Comparison of ENCODE assay signal across 17 cellular contexts in genomic region chr17:5951912-5952311, GRCh38.
DNase-seq lines count a peak whose midpoint lies in the region; ATAC-seq and TF ChIP-seq lines count a peak whose summit lies in the region.
"Had no signal": no experiment of that assay in that cellular context is flagged by ENCODE, and none has a peak within 500 bp of the region (broad histone marks: within the 10 kb centered on the region; RNA-seq: fewer than 3 reads in every experiment).

No MANE protein-coding gene starts in this region.

- intact Hi-C loops in left colon (cut with DNase I, micrococcal nuclease), result no loop called here

- H3K27ac Mint-ChIP-seq in neural crest cell (ENCODE audit: unreplicated experiment), result peak overlapping the region; percentile 46
- H3K27ac Mint-ChIP-seq: B cell; CD4-positive, alpha-beta T cell; CD8-positive, alpha-beta T cell had no signal

- H3K4me3 ChIP-seq in WERI-Rb-1 (ENCODE audit: low read depth, low read length), result no peak overlapping the region
- H3K4me3 ChIP-seq: A549; BLaER1 treated with 17β-estradiol and CSF1 and Interleukin-3, amounts not matched to agents 10 nM and 100 nM had no signal

- no peaks in the 10 kb centered on the region for H3K27me3 ChIP-seq in WERI-Rb-1 (ENCODE audit: insufficient read depth, low read depth, severe bottlenecking)
- H3K27me3 ChIP-seq: BLaER1 treated with 17β-estradiol and CSF1 and Interleukin-3, amounts not matched to agents 10 nM and 100 nM had no signal

- peak overlapping the region; percentile 87 for H3K27ac ChIP-seq in WERI-Rb-1
- H3K27ac ChIP-seq: 22Rv1; A549; BLaER1 treated with 17β-estradiol and CSF1 and Interleukin-3, amounts not matched to agents 10 nM and 100 nM; C4-2B had no signal

- ATAC-seq in left colon (peak; percentile 90), GM21529 (IDR thresholded peaks at IDR 0.05; ENCODE audit: unreplicated experiment) (no peak)
- ATAC-seq: A549; CD8-positive, alpha-beta T cell had no signal

- H3K27me3 Mint-ChIP-seq in neural crest cell (ENCODE audit: low read depth), result peaks cover 8% of the 10 kb centered on the region

- peaks cover 6% of the 10 kb centered on the region for H3K4me1 Mint-ChIP-seq in neural crest cell
- H3K4me1 Mint-ChIP-seq: B cell had no signal

- no peak for TF ChIP-seq CTCF in WERI-Rb-1 (IDR thresholded peaks at IDR 0.05; ENCODE audit: low read depth, low read length)
- TF ChIP-seq CTCF in neural crest cell (conservative IDR thresholded peaks at IDR 0.05), result no peak

- H3K9me3 Mint-ChIP-seq in neural crest cell, result peaks cover 10% of the 10 kb centered on the region

- H3K36me3 Mint-ChIP-seq in neural crest cell (ENCODE audit: low read depth), result no peaks in the 10 kb centered on the region
- H3K36me3 Mint-ChIP-seq: CD8-positive, alpha-beta T cell had no signal

- H3K4me3 Mint-ChIP-seq in neural crest cell, result no peak overlapping the region
- H3K4me3 Mint-ChIP-seq: B cell; CD4-positive, alpha-beta T cell; CD8-positive, alpha-beta T cell had no signal

- no peak for DNase-seq in WERI-Rb-1
- no peak for DNase-seq in left colon
- no peak for DNase-seq in neural crest cell (ENCODE audit: low read depth, low spot score)
- DNase-seq in NCI-H2171 (lab: John Stamatoyannopoulos, UW), result no peak
- DNase-seq: AML-193; Caco-2; Calu3; CD4-positive, alpha-beta T cell; CD8-positive, alpha-beta T cell; DMS79 treated with DMSO at 0.1 percent for 48 hours; GF-D8 had no signal

- peaks cover 11% of the 10 kb centered on the region for H3K9me3 ChIP-seq in WERI-Rb-1 (ENCODE audit: severe bottlenecking)
- H3K9me3 ChIP-seq: Caco-2 had no signal

- H3K36me3 ChIP-seq in WERI-Rb-1, result no peaks in the 10 kb centered on the region
- H3K36me3 ChIP-seq: BLaER1 treated with 17β-estradiol and CSF1 and Interleukin-3, amounts not matched to agents 10 nM and 100 nM had no signal
